18 cellular contexts compared by ENCODE assay signal in the genomic region with DNA sequence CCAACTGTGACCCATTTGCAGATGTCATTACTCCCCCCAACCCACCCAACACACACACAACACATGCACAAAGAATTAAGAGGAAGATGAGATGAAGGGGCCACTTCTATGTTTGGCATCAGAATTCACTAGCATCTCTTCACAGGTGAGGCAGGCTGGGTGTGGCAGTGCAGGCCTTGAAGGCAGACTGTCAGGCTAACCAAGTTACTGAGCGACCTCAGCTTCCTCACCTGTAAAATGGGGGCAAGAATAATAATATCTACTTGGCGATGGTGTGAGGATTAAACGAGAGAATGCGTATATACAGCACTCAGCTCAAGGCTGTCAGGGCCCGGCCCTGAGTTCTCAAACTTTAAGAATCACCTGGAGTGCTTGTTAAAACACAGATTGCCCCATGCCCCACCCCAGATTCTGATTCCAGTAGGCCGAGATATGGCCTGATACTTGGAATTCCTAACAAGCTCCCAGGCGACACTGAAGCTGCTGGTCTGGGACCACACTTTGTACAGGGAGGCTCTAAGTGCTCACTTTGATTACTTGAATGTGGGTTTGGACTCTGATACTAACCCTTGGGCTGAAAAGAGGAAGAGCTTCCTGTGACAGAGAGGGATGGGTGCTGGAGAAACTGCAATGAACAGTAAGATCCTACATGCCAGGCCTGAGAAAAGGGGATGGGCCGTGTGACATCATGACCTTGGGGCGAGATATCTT. TPM values are rescaled to one million over a fixed set of nuclear protein-coding genes. Genes with fewer than 3 reads are reported as not detected.
A peak's percentile ranks its signal among the peaks of the same experiment; 100 is the strongest.
DNase-seq lines count a peak whose midpoint lies in the region; ATAC-seq and TF ChIP-seq lines count a peak whose summit lies in the region.
"Had no signal": no experiment of that assay in that cellular context is flagged by ENCODE, and none has a peak within 500 bp of the region (broad histone marks: within the 10 kb centered on the region; RNA-seq: fewer than 3 reads in every experiment).

No MANE protein-coding gene starts in this region.

- no peak overlapping the region for H4K91ac ChIP-seq in H9 (ENCODE audit: insufficient read length, low read depth, low read length)

- H3T11ph ChIP-seq in H9 (ENCODE audit: low read length), result no peak overlapping the region

- no peaks in the 10 kb centered on the region for H3K27me3 ChIP-seq in H9 (ENCODE audit: insufficient read depth, low read length)
- H3K27me3 ChIP-seq: gastrocnemius medialis, MG63 had no signal

- no peak overlapping the region for H3K14ac ChIP-seq in H9 (ENCODE audit: insufficient read depth, low read length)

- no peaks in the 10 kb centered on the region for H3K36me3 Mint-ChIP-seq in stimulated activated naive CD8-positive, alpha-beta T cell treated with anti-CD3 and anti-CD28 coated beads, Interleukin-15, Interleukin-2, amounts not matched to agents 100 ng/mL and 50 ng/mL, for 24 hours (ENCODE audit: low read depth)
- no peaks in the 10 kb centered on the region for H3K36me3 Mint-ChIP-seq in effector memory CD8-positive, alpha-beta T cell (ENCODE audit: insufficient read depth)
- H3K36me3 Mint-ChIP-seq in osteocyte (ENCODE audit: unreplicated experiment), result peaks cover 5% of the 10 kb centered on the region
- H3K36me3 Mint-ChIP-seq in H9 (ENCODE audit: insufficient read depth in 1 of 3, low read depth in 3 of 3), result no peaks in the 10 kb centered on the region

- no CpG with 5 or more reads among the region's 9 CpGs for WGBS in H9 (ENCODE audit: extremely low coverage, insufficient read length, low lambda C conversion rate)

- ATAC-seq in stimulated activated naive CD8-positive, alpha-beta T cell treated with anti-CD3 and anti-CD28 coated beads, Interleukin-15, amount 100 ng/mL, for 72 hours, result no peak
- ATAC-seq in effector memory CD8-positive, alpha-beta T cell (replicated peaks), result no peak
- ATAC-seq in GM21619 (IDR thresholded peaks at IDR 0.05; ENCODE audit: unreplicated experiment), result no peak
- ATAC-seq: gastrocnemius medialis had no signal

- H3K9me3 ChIP-seq in H9 (ENCODE audit: control insufficient read depth, low read depth, low read length), result no peaks in the 10 kb centered on the region
- H3K9me3 ChIP-seq: gastrocnemius medialis, MG63, SK-N-SH had no signal

- H3K4me2 ChIP-seq in H9 (ENCODE audit: insufficient read depth, insufficient read length, low read length), result no peak overlapping the region
- H3K4me2 ChIP-seq: PC-9, SK-N-SH had no signal

- no peak overlapping the region for H3K56ac ChIP-seq in H9 (ENCODE audit: insufficient read length, low read depth, low read length)

- H3K23ac ChIP-seq in H9 (ENCODE audit: insufficient read length, low read depth, low read length), result no peak overlapping the region

- no peak for TF ChIP-seq CTCF in osteocyte (IDR thresholded peaks at IDR 0.05)
- no peak for TF ChIP-seq CTCF in H9 (conservative IDR thresholded peaks at IDR 0.05)

- no peaks in the 10 kb centered on the region for H3K27me3 Mint-ChIP-seq in stimulated activated naive CD8-positive, alpha-beta T cell treated with anti-CD3 and anti-CD28 coated beads, Interleukin-15, Interleukin-2, amounts not matched to agents 100 ng/mL and 50 ng/mL, for 24 hours
- H3K27me3 Mint-ChIP-seq in stimulated activated naive CD8-positive, alpha-beta T cell treated with anti-CD3 and anti-CD28 coated beads, Interleukin-15, amount 100 ng/mL, for 72 hours, result no peaks in the 10 kb centered on the region
- H3K27me3 Mint-ChIP-seq in effector memory CD8-positive, alpha-beta T cell, result no peaks in the 10 kb centered on the region
- H3K27me3 Mint-ChIP-seq in osteocyte (ENCODE audit: unreplicated experiment) (no peaks in the 10 kb centered on the region), H9 (ENCODE audit: low read depth) (peaks cover 2% of the 10 kb centered on the region; the same call in 1 of the 2 replicates)

- no peaks in the 10 kb centered on the region for H4K20me1 ChIP-seq in H9 (ENCODE audit: control insufficient read depth, insufficient read depth, insufficient read length)

- peaks cover 32% of the 10 kb centered on the region for H3K4me1 Mint-ChIP-seq in stimulated activated naive CD8-positive, alpha-beta T cell treated with anti-CD3 and anti-CD28 coated beads, Interleukin-15, Interleukin-2, amounts not matched to agents 100 ng/mL and 50 ng/mL, for 24 hours (ENCODE audit: low read depth)
- H3K4me1 Mint-ChIP-seq in stimulated activated naive CD8-positive, alpha-beta T cell treated with anti-CD3 and anti-CD28 coated beads, Interleukin-15, amount 100 ng/mL, for 72 hours, result peaks cover 32% of the 10 kb centered on the region
- peaks cover 10 to 22% of the 10 kb centered on the region in 2 donors for H3K4me1 Mint-ChIP-seq in effector memory CD8-positive, alpha-beta T cell (ENCODE audit: low read depth in 2 of 2)
- H3K4me1 Mint-ChIP-seq in osteocyte (ENCODE audit: unreplicated experiment), result peaks cover 76% of the 10 kb centered on the region
- H3K4me1 Mint-ChIP-seq in H9, result peaks cover 8 to 10% of the 10 kb centered on the region in 2 experiments; a peak in 3 of 4 replicates

- no peak for DNase-seq in stimulated activated naive CD8-positive, alpha-beta T cell treated with anti-CD3 and anti-CD28 coated beads, Interleukin-15, amount 100 ng/mL, for 72 hours
- no peak for DNase-seq in effector memory CD8-positive, alpha-beta T cell
- DNase-seq in osteocyte (ENCODE audit: extremely low spot score, unreplicated experiment) (peak; percentile 56), NCI-H510A treated with DMSO at 0.1 percent for 48 hours (lab: John Stamatoyannopoulos, UW) (no peak), H9 (no peak), T1000 (lab: John Stamatoyannopoulos, UW) (no peak)
- DNase-seq: activated naive CD4-positive, alpha-beta T cell treated with anti-CD3 and anti-CD28 coated beads, Interleukin-2, amount 50 U/mL, for 16 hours; caudate nucleus; gastrocnemius medialis; MG63; NCI-H2029; NCI-H524 treated with DMSO at 0.1 percent for 48 hours; PC-9; SK-N-SH; stimulated activated naive CD4-positive, alpha-beta T cell treated with Interleukin-2 at 50 U/mL for 16 hours had no signal

- no peak overlapping the region for H3K27ac ChIP-seq in H9 (ENCODE audit: insufficient read length, low read depth, low read length)
- H3K27ac ChIP-seq: gastrocnemius medialis, PC-9 had no signal

- H3K9ac ChIP-seq in H9 (ENCODE audit: extremely low read depth, insufficient read length, low read length), result no peak overlapping the region
- H3K9ac ChIP-seq: SK-N-SH had no signal

- no peaks in the 10 kb centered on the region for H3K79me1 ChIP-seq in H9 (ENCODE audit: insufficient read depth, low read depth, low read length, poor library complexity, severe bottlenecking)

- H2BK5ac ChIP-seq in H9 (ENCODE audit: insufficient read length, low read length), result no peak overlapping the region

- H4K5ac ChIP-seq in H9 (ENCODE audit: insufficient read length, low read depth, low read length), result no peak overlapping the region

- H3K4me1 ChIP-seq in H9 (ENCODE audit: insufficient read depth, low read length), result no peaks in the 10 kb centered on the region
- H3K4me1 ChIP-seq: gastrocnemius medialis had no signal

- H2AFZ ChIP-seq in H9 (ENCODE audit: low read length), result no peak overlapping the region
- H2AFZ ChIP-seq: PC-9 had no signal

- peak overlapping the region; percentile 2 for H3K27ac Mint-ChIP-seq in stimulated activated naive CD8-positive, alpha-beta T cell treated with anti-CD3 and anti-CD28 coated beads, Interleukin-15, Interleukin-2, amounts not matched to agents 100 ng/mL and 50 ng/mL, for 24 hours
- H3K27ac Mint-ChIP-seq in stimulated activated naive CD8-positive, alpha-beta T cell treated with anti-CD3 and anti-CD28 coated beads, Interleukin-15, amount 100 ng/mL, for 72 hours, result no peak overlapping the region
- peak overlapping the region; percentile 19 to 51 for H3K27ac Mint-ChIP-seq in effector memory CD8-positive, alpha-beta T cell
- H3K27ac Mint-ChIP-seq in osteocyte (ENCODE audit: unreplicated experiment) (peak overlapping the region; percentile 93), H9 (peak overlapping the region in 1 of 3 experiments; percentile 61; a peak in 1 of 7 replicates)

- no peak overlapping the region for H3K4ac ChIP-seq in H9 (ENCODE audit: low read depth, low read length)

- no peaks in the 10 kb centered on the region for H3K23me2 ChIP-seq in H9 (ENCODE audit: insufficient read length, low read depth, low read length, poor library complexity, severe bottlenecking)

- H2BK15ac ChIP-seq in H9 (ENCODE audit: low read depth, low read length), result no peak overlapping the region

- H3K18ac ChIP-seq in H9 (ENCODE audit: insufficient read length, low read depth, low read length), result no peak overlapping the region

- no peak overlapping the region for H4K8ac ChIP-seq in H9 (replicated peaks; ENCODE audit: insufficient read length, low read depth, low read length)

- H2BK12ac ChIP-seq in H9 (ENCODE audit: insufficient read length, low read depth, low read length), result no peak overlapping the region

- H2AK5ac ChIP-seq in H9 (ENCODE audit: insufficient read length, low read length), result no peak overlapping the region

- no peak overlapping the region for H2BK120ac ChIP-seq in H9 (ENCODE audit: low read depth, low read length, poor library complexity, severe bottlenecking)

- H2BK20ac ChIP-seq in H9 (ENCODE audit: low read depth, low read length, poor library complexity, severe bottlenecking), result no peak overlapping the region

- no peaks in the 10 kb centered on the region for H3K9me3 Mint-ChIP-seq in stimulated activated naive CD8-positive, alpha-beta T cell treated with anti-CD3 and anti-CD28 coated beads, Interleukin-15, Interleukin-2, amounts not matched to agents 100 ng/mL and 50 ng/mL, for 24 hours
- H3K9me3 Mint-ChIP-seq in stimulated activated naive CD8-positive, alpha-beta T cell treated with anti-CD3 and anti-CD28 coated beads, Interleukin-15, amount 100 ng/mL, for 72 hours, result no peaks in the 10 kb centered on the region
- H3K9me3 Mint-ChIP-seq in effector memory CD8-positive, alpha-beta T cell, result no peaks in the 10 kb centered on the region
- H3K9me3 Mint-ChIP-seq in osteocyte (ENCODE audit: unreplicated experiment) (no peaks in the 10 kb centered on the region), H9 (no peaks in the 10 kb centered on the region)

- H3K4me3 Mint-ChIP-seq in stimulated activated naive CD8-positive, alpha-beta T cell treated with anti-CD3 and anti-CD28 coated beads, Interleukin-15, Interleukin-2, amounts not matched to agents 100 ng/mL and 50 ng/mL, for 24 hours, result no peak overlapping the region
- H3K4me3 Mint-ChIP-seq in stimulated activated naive CD8-positive, alpha-beta T cell treated with anti-CD3 and anti-CD28 coated beads, Interleukin-15, amount 100 ng/mL, for 72 hours, result no peak overlapping the region
- H3K4me3 Mint-ChIP-seq in effector memory CD8-positive, alpha-beta T cell, result no peak overlapping the region
- H3K4me3 Mint-ChIP-seq in osteocyte (ENCODE audit: unreplicated experiment) (peak overlapping the region; percentile 76), H9 (no peak overlapping the region)

- H3K79me2 ChIP-seq in H9 (ENCODE audit: insufficient read depth, low read length), result no peaks in the 10 kb centered on the region

RNA-seq across cellular contexts. Expression of gene ACTG2, which starts 1.1 kb away (rescaled TPM):
- total RNA-seq in osteocyte (190 and 191 TPM in 2 replicates), H9 (2021) (1.4 and 1.5 TPM in 2 replicates)
- total RNA-seq: lung microvascular endothelial cell, PC-9 had no signal

RNA-seq across cellular contexts. Expression of gene DGUOK, which starts 32.8 kb away (rescaled TPM):
- total RNA-seq in osteocyte (63.9 and 64.8 TPM in 2 replicates), H9 (2021) (95.0 and 98.5 TPM in 2 replicates)

Comparison
In these comparisons a context has a peak if more than half of its experiments do, and no peak if none do; other contexts are left out.
1. H3K27ac Mint-ChIP-seq: peak in stimulated activated naive CD8-positive, alpha-beta T cell treated with anti-CD3 and anti-CD28 coated beads, Interleukin-15, Interleukin-2, amounts not matched to agents 100 ng/mL and 50 ng/mL, for 24 hours (single experiment), effector memory CD8-positive, alpha-beta T cell (2 of 2) and osteocyte (single experiment); none in stimulated activated naive CD8-positive, alpha-beta T cell treated with anti-CD3 and anti-CD28 coated beads, Interleukin-15, amount 100 ng/mL, for 72 hours (0 of 2).
2. RNA of gene ACTG2, which starts 1.1 kb away (total RNA-seq): 190 to 191 TPM in osteocyte; 1.4 to 1.5 TPM in H9; every median in the first group is over 10 times any median in the second.